In the genomic region with DNA sequence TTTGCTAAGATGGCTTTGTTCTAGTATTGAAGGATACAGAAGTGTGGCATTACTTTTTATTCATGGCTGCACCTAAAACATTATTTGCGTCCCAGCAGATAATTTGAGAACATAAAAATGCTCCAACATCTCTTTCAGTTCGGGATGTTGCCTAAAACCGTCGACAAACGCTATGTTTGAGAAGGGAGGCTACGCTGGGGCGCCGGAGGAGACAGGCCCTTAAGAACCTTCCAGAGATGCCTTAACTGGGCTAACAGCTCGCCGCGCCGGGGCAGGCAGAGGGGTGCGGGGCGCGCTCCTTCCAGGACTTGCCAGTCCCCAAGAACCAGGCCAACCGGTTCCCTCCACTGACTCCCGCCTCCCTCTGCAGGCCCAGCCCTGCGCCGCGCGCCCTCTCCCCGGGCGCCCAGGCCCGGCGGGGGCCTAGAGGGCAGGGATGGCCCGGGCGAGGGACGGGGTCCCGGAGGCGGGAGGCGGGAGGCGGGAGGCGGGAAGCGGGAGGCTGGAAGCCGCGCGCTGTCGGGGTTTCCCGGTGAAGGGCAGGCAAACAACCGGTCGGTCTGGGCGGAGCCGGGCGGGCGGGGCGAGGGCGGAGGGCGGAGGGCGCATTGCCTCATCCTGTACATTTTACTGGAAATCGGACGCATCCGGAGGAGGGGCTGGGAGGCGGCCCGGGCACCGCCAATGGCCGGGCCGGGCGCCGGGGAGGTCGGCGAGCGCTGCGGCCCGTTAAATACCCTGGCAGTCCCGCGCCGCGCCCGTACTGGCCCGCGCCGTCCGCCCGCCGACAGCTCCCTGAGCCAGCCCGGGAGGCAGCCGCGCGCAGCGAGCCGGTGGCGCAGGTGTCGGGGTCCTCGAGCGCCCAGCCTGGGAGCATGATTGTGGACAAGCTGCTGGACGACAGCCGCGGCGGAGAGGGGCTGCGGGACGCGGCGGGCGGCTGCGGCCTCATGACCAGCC, we compare ENCODE assay signal across 8 cellular contexts.
DNase-seq lines count a peak whose midpoint lies in the region; ATAC-seq and TF ChIP-seq lines count a peak whose summit lies in the region.

A gene with protein sequence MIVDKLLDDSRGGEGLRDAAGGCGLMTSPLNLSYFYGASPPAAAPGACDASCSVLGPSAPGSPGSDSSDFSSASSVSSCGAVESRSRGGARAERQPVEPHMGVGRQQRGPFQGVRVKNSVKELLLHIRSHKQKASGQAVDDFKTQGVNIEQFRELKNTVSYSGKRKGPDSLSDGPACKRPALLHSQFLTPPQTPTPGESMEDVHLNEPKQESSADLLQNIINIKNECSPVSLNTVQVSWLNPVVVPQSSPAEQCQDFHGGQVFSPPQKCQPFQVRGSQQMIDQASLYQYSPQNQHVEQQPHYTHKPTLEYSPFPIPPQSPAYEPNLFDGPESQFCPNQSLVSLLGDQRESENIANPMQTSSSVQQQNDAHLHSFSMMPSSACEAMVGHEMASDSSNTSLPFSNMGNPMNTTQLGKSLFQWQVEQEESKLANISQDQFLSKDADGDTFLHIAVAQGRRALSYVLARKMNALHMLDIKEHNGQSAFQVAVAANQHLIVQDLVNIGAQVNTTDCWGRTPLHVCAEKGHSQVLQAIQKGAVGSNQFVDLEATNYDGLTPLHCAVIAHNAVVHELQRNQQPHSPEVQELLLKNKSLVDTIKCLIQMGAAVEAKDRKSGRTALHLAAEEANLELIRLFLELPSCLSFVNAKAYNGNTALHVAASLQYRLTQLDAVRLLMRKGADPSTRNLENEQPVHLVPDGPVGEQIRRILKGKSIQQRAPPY (plus strand): TSS at position 761 of the 960 bp plus-strand sequence. CDS start 115 bp downstream, at position 876.

- DNase-seq in NCI-H1417 (lab: John Stamatoyannopoulos, UW) (peak in 2 of 3 experiments; percentile 88 to 91), NCI-H1417 treated with DMSO at 0.1 percent for 48 hours (lab: John Stamatoyannopoulos, UW) (no peak), NCI-H2196 treated with DMSO at 0.1 percent for 48 hours (lab: John Stamatoyannopoulos, UW; ENCODE audit: unreplicated experiment) (peak; percentile 97), T47D (ENCODE audit: low read depth in 1 of 2, low spot score in 1 of 2) (peak; percentile 96 to 97)

- peaks cover 21% of the 10 kb centered on the region; the same call in 1 of the 2 replicates for H3K4me1 ChIP-seq in iPS-20b (ENCODE audit: insufficient read depth, low read length)

- no peak for TF ChIP-seq CTCF in VCaP (conservative IDR thresholded peaks at IDR 0.05)

- H3K4me3 ChIP-seq in iPS-20b (ENCODE audit: low read length) (peak within 1 kb of the TSS; percentile 98), skin epidermis (peak within 1 kb of the TSS; percentile 73 to 96 (median 87))

- peak; percentile 67 for ATAC-seq in HG03064 (IDR thresholded peaks at IDR 0.05; ENCODE audit: low read depth, unreplicated experiment)

- no peaks in the 10 kb centered on the region for H3K27me3 ChIP-seq in iPS-20b (ENCODE audit: insufficient read depth, low read length)

- H3K27ac ChIP-seq in VCaP (peak within 1 kb of the TSS; percentile 98), iPS-20b (ENCODE audit: low read length) (peak within 1 kb of the TSS; percentile 23), skin epidermis (peak within 1 kb of the TSS; percentile 94 to 100 (median 99))

- H3K9me3 ChIP-seq in iPS-20b (ENCODE audit: insufficient read depth, low read depth, low read length): no peaks in the 10 kb centered on the region

- in situ Hi-C loops in T47D (cut with HindIII; ENCODE audit: low pct_unique_long_range_greater_than_20kb, low sequenced_read_pairs): no loop called here

- peaks cover 24% of the 10 kb centered on the region for H3K36me3 ChIP-seq in iPS-20b (ENCODE audit: insufficient read depth, low read depth, low read length)

- peak within 1 kb of the TSS; percentile 94 for H3K9ac ChIP-seq in iPS-20b (ENCODE audit: low read depth, low read length)

Comparison
In these comparisons a context has a peak if more than half of its experiments do, and no peak if none do; other contexts are left out.
1. H3K27ac ChIP-seq: peak in every context shown above with its lines; median percentile 99 in skin epidermis; 98 in VCaP; 23 in iPS-20b.